In genomic region chr2:55949211-55949610, GRCh38 we compare ENCODE assay signal across 21 cellular contexts. TPM values are rescaled to one million over a fixed set of nuclear protein-coding genes. Genes with fewer than 3 reads are reported as not detected.
"Had no signal": no experiment of that assay in that cellular context is flagged by ENCODE, and none has a peak within 500 bp of the region (broad histone marks: within the 10 kb centered on the region; RNA-seq: fewer than 3 reads in every experiment).

No MANE protein-coding gene starts in this region.

- H3K4me1 ChIP-seq: esophagus squamous epithelium, gastrocnemius medialis, parathyroid adenoma had no signal

- H3K36me3 ChIP-seq: esophagus squamous epithelium, gastrocnemius medialis, tibial artery had no signal

- H3K27me3 ChIP-seq: esophagus squamous epithelium, gastrocnemius medialis, tibial artery had no signal

- H3K4me3 ChIP-seq: coronary artery, esophagus squamous epithelium, gastrocnemius medialis, tibial artery had no signal

- H3K79me2 ChIP-seq: parathyroid adenoma had no signal

- H3K27ac ChIP-seq: gastrocnemius medialis, parathyroid adenoma, tibial artery, VCaP had no signal

- H2AFZ ChIP-seq: parathyroid adenoma had no signal

- H3K9ac ChIP-seq: parathyroid adenoma had no signal

- FAIRE-seq: bronchial epithelial cell had no signal

- H3K9me3 ChIP-seq: esophagus squamous epithelium, gastrocnemius medialis, tibial artery had no signal

- DNase-seq: activated CD4-positive, alpha-beta memory T cell treated with anti-CD3 and anti-CD28 coated beads, Interleukin-2, amount 10 ng/mL, durations not matched to agents 7 days and 5 days; activated CD4-positive, alpha-beta T cell treated with anti-CD3 and anti-CD28 coated beads, Interleukin-2, amount 10 ng/mL, durations not matched to agents 24 days and 14 days; activated effector memory CD4-positive, alpha-beta T cell treated with anti-CD3 and anti-CD28 coated beads, Interleukin-2, amount 50 U/mL, for 16 hours; activated naive CD4-positive, alpha-beta T cell treated with anti-CD3 and anti-CD28 coated beads, Interleukin-2, amount 10 ng/mL, durations not matched to agents 7 days and 5 days; amygdala; endodermal cell; esophagus squamous epithelium; gastrocnemius medialis; hippocampal formation; naive B cell; nucleus accumbens; right cardiac atrium; stimulated activated CD4-positive, alpha-beta T cell treated with anti-CD3 and anti-CD28 coated beads, Interleukin-12 subunit alpha, Interleukin-12 subunit beta, amount 100 ng/mL, for 4 hours; stimulated activated CD4-positive, alpha-beta T cell treated with anti-CD3 and anti-CD28 coated beads, Interleukin-4, amount 100 ng/mL, for 4 hours; stimulated activated naive CD8-positive, alpha-beta T cell treated with anti-CD3 and anti-CD28 coated beads, Interleukin-15, Interleukin-2, amounts not matched to agents 100 U/mL and 50 U/mL, for 24 hours; tibial artery had no signal

- ATAC-seq: activated CD4-positive, CD25-positive, alpha-beta regulatory T cell treated with anti-CD3 and anti-CD28 coated beads, Interleukin-2, amount 50 U/mL, for 24 hours; gastrocnemius medialis; stimulated activated naive CD8-positive, alpha-beta T cell treated with anti-CD3 and anti-CD28 coated beads, Interleukin-15, Interleukin-2, amounts not matched to agents 100 U/mL and 50 U/mL, for 24 hours had no signal

RNA-seq across cellular contexts. Expression of gene EFEMP1, which starts 25.6 kb away (rescaled TPM):
- total RNA-seq: activated CD4-positive, alpha-beta memory T cell treated with anti-CD3 and anti-CD28 coated beads, Interleukin-2, amount 10 ng/mL, durations not matched to agents 7 days and 5 days; activated CD4-positive, alpha-beta T cell treated with anti-CD3 and anti-CD28 coated beads, Interleukin-2, amount 10 ng/mL, durations not matched to agents 24 days and 14 days had no signal
